ENCODE assay signal across 17 cellular contexts in the genomic region with DNA sequence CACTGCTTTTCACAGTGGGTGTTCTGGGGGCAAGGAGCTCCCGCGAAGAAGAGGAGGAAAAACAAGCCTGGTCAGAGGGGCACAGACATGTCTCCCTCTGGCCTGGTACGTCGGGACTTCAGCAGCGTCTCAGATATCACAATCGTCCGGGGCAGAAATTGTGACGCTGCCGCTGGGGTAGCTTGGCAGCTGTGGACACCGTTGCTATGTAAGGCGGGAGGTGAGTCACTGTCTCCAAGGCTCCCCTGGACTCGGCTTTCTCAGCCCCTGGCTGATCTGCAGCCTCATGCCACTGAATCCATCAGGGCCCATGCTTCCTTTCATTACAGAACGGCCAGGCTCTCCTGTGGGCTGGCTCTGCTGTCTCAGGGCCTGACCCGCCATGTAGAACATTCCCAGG.
DNase-seq lines count a peak whose midpoint lies in the region; ATAC-seq, FAIRE-seq and TF ChIP-seq lines count a peak whose summit lies in the region.
"Had no signal": no experiment of that assay in that cellular context is flagged by ENCODE, and none has a peak within 500 bp of the region (broad histone marks: within the 10 kb centered on the region; RNA-seq: fewer than 3 reads in every experiment).

No MANE protein-coding gene starts in this region.

- DNase-seq in EH (ENCODE audit: low read depth) (peak; percentile 71), RKO (ENCODE audit: low spot score) (peak; percentile 20), fibroblast of mammary gland (ENCODE audit: low read depth) (peak; percentile 68), NCI-H446 (lab: John Stamatoyannopoulos, UW) (no peak), small intestine (no peak)
- DNase-seq: activated naive CD8-positive, alpha-beta T cell treated with anti-CD3 and anti-CD28 coated beads, Interleukin-2, amount 10 ng/mL, durations not matched to agents 7 days and 5 days; CD4-positive, alpha-beta memory T cell; glutamatergic neuron; MV-4-11; NCI-H510A treated with DMSO at 0.1 percent for 48 hours; pancreas; Right ventricle myocardium superior; stomach had no signal

- 88 to 93% (median 91%) methylated on average over 14 of the region's 14 CpGs for WGBS in small intestine, 3 donors

- H3K4me1 ChIP-seq in rectal smooth muscle tissue (ENCODE audit: control insufficient read depth, insufficient read depth, low read length) = peaks cover 16% of the 10 kb centered on the region
- H3K4me1 ChIP-seq in small intestine (ENCODE audit: control insufficient read depth in 2 of 2, insufficient read depth in 1 of 2, low read depth in 1 of 2, low read length in 1 of 2) = no peaks in the 10 kb centered on the region
- H3K4me1 ChIP-seq: pancreas had no signal

- H3K27ac ChIP-seq in rectal smooth muscle tissue (ENCODE audit: low read depth, low read length) (peak overlapping the region; percentile 19), small intestine (ENCODE audit: low read depth in 1 of 2, low read length in 1 of 2) (no peak overlapping the region)
- H3K27ac ChIP-seq: left lung, pancreas, stomach had no signal

- H3K9ac ChIP-seq in rectal smooth muscle tissue (ENCODE audit: low read length) = no peak overlapping the region

- H3K4me3 ChIP-seq in fibroblast of mammary gland (ENCODE audit: control insufficient read depth, low read depth, low read length) = no peak overlapping the region
- no peak overlapping the region for H3K4me3 ChIP-seq in rectal smooth muscle tissue (ENCODE audit: low read length)
- no peak overlapping the region for H3K4me3 ChIP-seq in small intestine (ENCODE audit: low read depth in 1 of 2, low read length in 2 of 2)
- H3K4me3 ChIP-seq: left lung, pancreas, stomach had no signal

- H3K9me3 ChIP-seq in small intestine (ENCODE audit: control insufficient read depth, low read depth) = no peaks in the 10 kb centered on the region
- H3K9me3 ChIP-seq: pancreas had no signal

- TF ChIP-seq CTCF in fibroblast of mammary gland (conservative IDR thresholded peaks at IDR 0.05; ENCODE audit: control insufficient read depth, insufficient read depth, low read depth, low read length) = no peak

- no peak for FAIRE-seq in small intestine (lab: Jason Lieb, UNC)
- FAIRE-seq: pancreas had no signal

- H3K36me3 ChIP-seq in rectal smooth muscle tissue (ENCODE audit: control insufficient read depth, insufficient read depth, low read length) (peaks cover 4% of the 10 kb centered on the region), small intestine (ENCODE audit: control insufficient read depth in 2 of 2, insufficient read depth in 2 of 2, low read length in 2 of 2) (peaks cover 0 to 2% of the 10 kb centered on the region in 2 donors)
- H3K36me3 ChIP-seq: left lung, pancreas had no signal

- ATAC-seq in GM21737 (IDR thresholded peaks at IDR 0.05; ENCODE audit: unreplicated experiment) = no peak
- no peak for ATAC-seq in HG02642 (IDR thresholded peaks at IDR 0.05; ENCODE audit: poor library complexity, unreplicated experiment)
- ATAC-seq: left lung, pancreas had no signal

- H3K27me3 ChIP-seq in rectal smooth muscle tissue (ENCODE audit: control insufficient read depth, insufficient read depth, low read length) (no peaks in the 10 kb centered on the region), small intestine (ENCODE audit: control insufficient read depth in 2 of 2, insufficient read depth in 2 of 2, low read length in 2 of 2) (no peaks in the 10 kb centered on the region)
- H3K27me3 ChIP-seq: left lung, pancreas, stomach had no signal

Comparison
In these comparisons a context has a peak if more than half of its experiments do, and no peak if none do; other contexts are left out.
1. DNase-seq: peak in EH (single experiment), RKO (single experiment) and fibroblast of mammary gland (single experiment); none in NCI-H446 (0 of 2) and small intestine (single experiment).